In genomic region chr1:38055965-38056364, GRCh38 we compare ENCODE assay signal across 32 cellular contexts. TPM values are rescaled to one million over a fixed set of nuclear protein-coding genes. Genes with fewer than 3 reads are reported as not detected.
"Had no signal": no experiment of that assay in that cellular context is flagged by ENCODE, and none has a peak within 500 bp of the region (broad histone marks: within the 10 kb centered on the region; RNA-seq: fewer than 3 reads in every experiment).

No MANE protein-coding gene starts in this region.

- H3K9me3 Mint-ChIP-seq: dendritic cell treated with granulocyte-macrophage colony-stimulating factor and Interleukin-4, amounts not matched to agents 40 ng/mL and 50 ng/mL, for 4 days; effector memory CD8-positive, alpha-beta T cell; endodermal cell had no signal

- H3K36me3 ChIP-seq: colonic mucosa, esophagus muscularis mucosa, esophagus squamous epithelium, gastrocnemius medialis, gastroesophageal sphincter, heart left ventricle, heart right ventricle had no signal

- H3K27ac ChIP-seq: colonic mucosa, coronary artery, dorsolateral prefrontal cortex, epithelial cell of prostate, esophagus muscularis mucosa, esophagus squamous epithelium, foreskin keratinocyte, gastrocnemius medialis, gastroesophageal sphincter, heart left ventricle, heart right ventricle had no signal

- H3K4me3 Mint-ChIP-seq: dendritic cell treated with granulocyte-macrophage colony-stimulating factor and Interleukin-4, amounts not matched to agents 40 ng/mL and 50 ng/mL, for 4 days; effector memory CD8-positive, alpha-beta T cell; endodermal cell had no signal

- H3K9me3 ChIP-seq: colonic mucosa, esophagus muscularis mucosa, esophagus squamous epithelium, gastrocnemius medialis, gastroesophageal sphincter, heart left ventricle, heart right ventricle had no signal

- H3K4me3 ChIP-seq: colonic mucosa, coronary artery, dorsolateral prefrontal cortex, esophagus muscularis mucosa, esophagus squamous epithelium, gastrocnemius medialis, gastroesophageal sphincter, heart left ventricle, heart right ventricle had no signal

- ATAC-seq: effector memory CD8-positive, alpha-beta T cell; esophagus mucosa; foreskin keratinocyte; gastrocnemius medialis; gastroesophageal sphincter; heart left ventricle; heart right ventricle had no signal

- DNase-seq: colonic mucosa; cortex of kidney; dermis blood vessel endothelial cell; dorsolateral prefrontal cortex; effector CD4-positive, alpha-beta T cell; effector CD8-positive, alpha-beta T cell; effector memory CD4-positive, alpha-beta T cell; effector memory CD8-positive, alpha-beta T cell; endodermal cell; erythroblast; esophagus squamous epithelium; foreskin fibroblast; foreskin keratinocyte; foreskin melanocyte; gastrocnemius medialis; glutamatergic neuron; head of caudate nucleus; heart left ventricle; heart right ventricle had no signal

- H3K27me3 ChIP-seq: colonic mucosa, dorsolateral prefrontal cortex had no signal

- H3K4me1 ChIP-seq: colonic mucosa, esophagus muscularis mucosa, foreskin keratinocyte, gastrocnemius medialis, gastroesophageal sphincter, heart left ventricle, heart right ventricle had no signal

- FAIRE-seq: colon, endometrium, endothelial cell of umbilical vein, frontal cortex had no signal

- H3K27ac Mint-ChIP-seq: dendritic cell treated with granulocyte-macrophage colony-stimulating factor and Interleukin-4, amounts not matched to agents 40 ng/mL and 50 ng/mL, for 4 days; endodermal cell had no signal

RNA-seq across cellular contexts. Expression of gene POU3F1, which starts 9.4 kb away (rescaled TPM):
- total RNA-seq: colonic mucosa, endothelial cell of umbilical vein, epithelial cell of proximal tubule, glomerular endothelial cell had no signal
- polyA plus RNA-seq: endothelial cell of umbilical vein, fibroblast of lung, heart left ventricle had no signal
